Comparison of ENCODE assay signal across 8 cellular contexts in the genomic region with DNA sequence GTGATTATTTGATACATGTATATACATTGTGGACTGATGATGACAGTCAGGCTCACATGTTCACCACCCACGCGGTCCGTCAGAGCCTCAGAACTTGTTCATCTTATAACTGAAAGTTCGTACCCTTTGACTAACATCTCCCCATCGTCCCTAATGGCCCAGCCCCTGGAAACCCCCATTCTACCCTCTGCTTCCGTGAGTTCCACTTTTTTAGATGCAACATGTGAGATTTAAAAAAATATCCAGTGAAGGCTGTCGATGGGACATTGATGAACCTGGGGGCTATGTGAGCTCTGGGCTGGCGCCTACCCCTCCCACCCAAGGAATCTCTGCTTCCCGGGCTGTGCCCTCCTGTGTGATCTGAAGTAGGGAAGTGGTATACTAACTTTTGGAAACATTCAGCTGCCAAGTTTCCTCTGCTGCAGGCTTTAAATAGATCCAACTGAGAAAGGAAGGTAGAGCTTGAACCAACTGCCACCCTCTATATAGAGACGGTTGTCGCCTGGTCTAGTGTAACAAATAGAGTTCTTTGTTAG.
DNase-seq lines count a peak whose midpoint lies in the region; ATAC-seq and TF ChIP-seq lines count a peak whose summit lies in the region.

No MANE protein-coding gene starts in this region.

- H3K9me3 Mint-ChIP-seq in activated T-cell treated with anti-CD3 and anti-CD28 coated beads, Interleukin-2, amount 50 U/mL, for 4 hours = no peaks in the 10 kb centered on the region
- no peaks in the 10 kb centered on the region for H3K9me3 Mint-ChIP-seq in mesothelial cell of epicardium

- H3K27me3 ChIP-seq in hepatocyte = no peaks in the 10 kb centered on the region

- DNase-seq in Ammon's horn (ENCODE audit: low spot score) = peak; percentile 39
- DNase-seq in activated T-cell treated with anti-CD3 and anti-CD28 coated beads, Interleukin-2, amount 50 U/mL, for 4 hours = peak; percentile 73
- peak; percentile 61 to 75 for DNase-seq in stimulated activated CD4-positive, alpha-beta T cell treated with anti-CD3 and anti-CD28 coated beads, Interleukin-1b, Interleukin-23, amount 100 ng/mL, for 4 hours (ENCODE audit: low read depth in 2 of 2)
- DNase-seq in hepatocyte (ENCODE audit: low spot score) = no peak
- DNase-seq in NCI-H446 treated with DMSO at 0.1 percent for 48 hours (lab: John Stamatoyannopoulos, UW) = no peak
- DNase-seq in mesothelial cell of epicardium (ENCODE audit: low spot score in 2 of 2, unreplicated experiment in 2 of 2) = no peak

- TF ChIP-seq CTCF in hepatocyte (IDR thresholded peaks at IDR 0.05; ENCODE audit: poor library complexity) (no peak), mesothelial cell of epicardium (IDR thresholded peaks at IDR 0.05; ENCODE audit: unreplicated experiment) (no peak)

- H3K9me3 ChIP-seq in hepatocyte (ENCODE audit: low read depth) = no peaks in the 10 kb centered on the region

- H3K27ac ChIP-seq in hepatocyte = no peak overlapping the region

- peak overlapping the region; percentile 67 for H3K4me3 Mint-ChIP-seq in activated T-cell treated with anti-CD3 and anti-CD28 coated beads, Interleukin-2, amount 50 U/mL, for 4 hours
- H3K4me3 Mint-ChIP-seq in mesothelial cell of epicardium = no peak overlapping the region

- H4K20me1 ChIP-seq in hepatocyte (ENCODE audit: insufficient read depth, poor library complexity, severe bottlenecking) = no peaks in the 10 kb centered on the region

- no peak overlapping the region for H2AFZ ChIP-seq in hepatocyte

- H3K27me3 Mint-ChIP-seq in activated T-cell treated with anti-CD3 and anti-CD28 coated beads, Interleukin-2, amount 50 U/mL, for 4 hours (ENCODE audit: low read depth) = no peaks in the 10 kb centered on the region
- no peaks in the 10 kb centered on the region for H3K27me3 Mint-ChIP-seq in mesothelial cell of epicardium (ENCODE audit: low read depth)

- no peak overlapping the region for H3K27ac Mint-ChIP-seq in mesothelial cell of epicardium

- WGBS in hepatocyte (ENCODE audit: low lambda C conversion rate, missing lambda C conversion rate) = 76% methylated on average over 11 of the region's 11 CpGs

- H3K4me1 ChIP-seq in hepatocyte (ENCODE audit: insufficient read depth) = peaks cover 5% of the 10 kb centered on the region

- H3K36me3 Mint-ChIP-seq in activated T-cell treated with anti-CD3 and anti-CD28 coated beads, Interleukin-2, amount 50 U/mL, for 4 hours (ENCODE audit: insufficient read depth) = peaks cover 6% of the 10 kb centered on the region
- no peaks in the 10 kb centered on the region for H3K36me3 Mint-ChIP-seq in mesothelial cell of epicardium

- H3K4me2 ChIP-seq in hepatocyte = no peak overlapping the region

- H3K36me3 ChIP-seq in hepatocyte (replicated peaks; ENCODE audit: insufficient read depth, low read depth) = no peaks in the 10 kb centered on the region

- ATAC-seq in GM19463 (IDR thresholded peaks at IDR 0.05; ENCODE audit: unreplicated experiment) = peak; percentile 58
- peak; percentile 47 for ATAC-seq in HG03521 (IDR thresholded peaks at IDR 0.05; ENCODE audit: unreplicated experiment)
- peak; percentile 92 to 93 for ATAC-seq in activated T-cell treated with anti-CD3 and anti-CD28 coated beads, Interleukin-2, amount 50 U/mL, for 4 hours

- no peaks in the 10 kb centered on the region for H3K9me2 ChIP-seq in hepatocyte (replicated peaks; ENCODE audit: insufficient read depth)

- no peaks in the 10 kb centered on the region for H3K79me2 ChIP-seq in hepatocyte

- H3K4me3 ChIP-seq in hepatocyte = no peak overlapping the region

- H3K4me1 Mint-ChIP-seq in activated T-cell treated with anti-CD3 and anti-CD28 coated beads, Interleukin-2, amount 50 U/mL, for 4 hours (ENCODE audit: low read depth) = peaks cover 58% of the 10 kb centered on the region
- peaks cover 9% of the 10 kb centered on the region for H3K4me1 Mint-ChIP-seq in mesothelial cell of epicardium

Comparison
In these comparisons a context has a peak if more than half of its experiments do, and no peak if none do; other contexts are left out.
1. DNase-seq: peak in Ammon's horn (single experiment), activated T-cell treated with anti-CD3 and anti-CD28 coated beads, Interleukin-2, amount 50 U/mL, for 4 hours (single experiment) and stimulated activated CD4-positive, alpha-beta T cell treated with anti-CD3 and anti-CD28 coated beads, Interleukin-1b, Interleukin-23, amount 100 ng/mL, for 4 hours (2 of 2); none in hepatocyte (single experiment), NCI-H446 treated with DMSO at 0.1 percent for 48 hours (single experiment) and mesothelial cell of epicardium (0 of 2).
2. Peak in every context shown above with its lines, with median percentiles within 50 percentile points of each other: ATAC-seq.